23 cellular contexts compared by ENCODE assay signal in the genomic region with DNA sequence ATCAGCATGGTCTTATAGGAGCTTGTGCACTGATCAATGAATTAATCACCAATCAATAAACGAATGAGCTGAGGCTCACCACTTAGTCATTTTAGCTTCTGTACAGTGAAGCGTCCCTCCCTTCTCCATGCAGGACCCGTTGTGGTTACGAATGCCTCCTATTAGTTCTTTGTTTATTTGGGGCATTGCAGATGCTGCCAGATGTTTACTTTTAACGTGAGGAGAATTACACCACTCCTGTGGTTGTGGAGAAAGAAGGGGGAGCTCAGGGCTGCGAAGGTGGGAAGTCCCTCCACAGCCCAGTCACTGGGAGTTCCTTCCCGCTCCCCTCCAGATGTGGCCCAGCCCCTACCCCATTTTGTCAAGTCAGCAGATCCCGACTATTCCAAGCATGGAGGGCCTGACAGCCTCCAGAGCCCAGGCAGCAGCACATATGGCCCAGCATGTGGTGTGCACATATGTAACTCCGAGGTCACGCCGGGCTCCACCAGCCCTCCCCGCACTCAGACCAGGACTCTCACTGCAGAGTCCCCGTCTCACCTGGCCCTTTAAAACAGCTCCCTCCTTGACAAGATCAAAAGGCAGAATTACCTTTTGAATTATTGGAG. TPM values are rescaled to one million over a fixed set of nuclear protein-coding genes. Genes with fewer than 3 reads are reported as not detected.
"Had no signal": no experiment of that assay in that cellular context is flagged by ENCODE, and none has a peak within 500 bp of the region (broad histone marks: within the 10 kb centered on the region; RNA-seq: fewer than 3 reads in every experiment).

No MANE protein-coding gene starts in this region.

- FAIRE-seq: pancreas had no signal

- DNase-seq: activated CD4-positive, alpha-beta T cell treated with anti-CD3 and anti-CD28 coated beads, Interleukin-2, amount 10 ng/mL, durations not matched to agents 7 days and 5 days; activated CD8-positive, alpha-beta memory T cell treated with anti-CD3 and anti-CD28 coated beads, Interleukin-2, amount 10 ng/mL, durations not matched to agents 7 days and 5 days; activated CD8-positive, alpha-beta T cell treated with anti-CD3 and anti-CD28 coated beads for 36 hours; activated gamma-delta T cell treated with Interleukin-2 at 50 U/mL for 16 hours; activated T-cell treated with anti-CD3 and anti-CD28 coated beads for 4 hours; anterior cingulate cortex; body of pancreas; cortex of kidney; erythroblast; foreskin melanocyte; hippocampal formation; left ventricle myocardium inferior; mammary epithelial cell; nephron progenitor cell; right cardiac atrium; stimulated activated CD4-positive, alpha-beta T cell treated with anti-CD3 and anti-CD28 coated beads, Interleukin-2, amount 100 ng/mL, for 24 hours; stimulated activated naive CD8-positive, alpha-beta T cell treated with anti-CD3 and anti-CD28 coated beads, Interleukin-15, amount 100 ng/mL, for 72 hours; tibial artery had no signal

- H3K27ac ChIP-seq: body of pancreas, cardiac muscle cell, left ventricle myocardium inferior, pancreas, skin epidermis had no signal

- H3K36me3 ChIP-seq: cardiac muscle cell, left ventricle myocardium inferior, pancreas, tibial artery had no signal

- H3K4me3 ChIP-seq: body of pancreas, cardiac muscle cell, left ventricle myocardium inferior, pancreas, skin epidermis, tibial artery had no signal

- H3K27ac Mint-ChIP-seq: activated CD4-positive, alpha-beta T cell treated with anti-CD3 and anti-CD28 coated beads, Interleukin-2, amount 10 ng/mL, durations not matched to agents 7 days and 5 days; activated CD8-positive, alpha-beta memory T cell treated with anti-CD3 and anti-CD28 coated beads, Interleukin-2, amount 10 ng/mL, durations not matched to agents 7 days and 5 days; activated CD8-positive, alpha-beta T cell treated with anti-CD3 and anti-CD28 coated beads for 36 hours; activated naive CD4-positive, alpha-beta T cell treated with anti-CD3 and anti-CD28 coated beads, Interleukin-2, amount 50 U/mL, for 24 hours; nephron progenitor cell; stimulated activated effector memory CD8-positive, alpha-beta T cell treated with anti-CD3 and anti-CD28 coated beads, Interleukin-12 subunit alpha, Interleukin-12 subunit beta, amount 100 ng/mL, for 72 hours; stimulated activated naive CD8-positive, alpha-beta T cell treated with anti-CD3 and anti-CD28 coated beads, Interleukin-15, amount 100 ng/mL, for 72 hours had no signal

- H3K4me1 Mint-ChIP-seq: activated CD4-positive, alpha-beta T cell treated with anti-CD3 and anti-CD28 coated beads, Interleukin-2, amount 10 ng/mL, durations not matched to agents 7 days and 5 days; activated CD8-positive, alpha-beta memory T cell treated with anti-CD3 and anti-CD28 coated beads, Interleukin-2, amount 10 ng/mL, durations not matched to agents 7 days and 5 days; activated naive CD4-positive, alpha-beta T cell treated with anti-CD3 and anti-CD28 coated beads, Interleukin-2, amount 50 U/mL, for 24 hours; stimulated activated effector memory CD8-positive, alpha-beta T cell treated with anti-CD3 and anti-CD28 coated beads, Interleukin-12 subunit alpha, Interleukin-12 subunit beta, amount 100 ng/mL, for 72 hours; stimulated activated naive CD8-positive, alpha-beta T cell treated with anti-CD3 and anti-CD28 coated beads, Interleukin-15, amount 100 ng/mL, for 72 hours had no signal

- H3K4me3 Mint-ChIP-seq: activated CD4-positive, alpha-beta T cell treated with anti-CD3 and anti-CD28 coated beads, Interleukin-2, amount 10 ng/mL, durations not matched to agents 7 days and 5 days; activated CD8-positive, alpha-beta memory T cell treated with anti-CD3 and anti-CD28 coated beads, Interleukin-2, amount 10 ng/mL, durations not matched to agents 7 days and 5 days; activated CD8-positive, alpha-beta T cell treated with anti-CD3 and anti-CD28 coated beads for 36 hours; activated naive CD4-positive, alpha-beta T cell treated with anti-CD3 and anti-CD28 coated beads, Interleukin-2, amount 50 U/mL, for 24 hours; nephron progenitor cell; stimulated activated effector memory CD8-positive, alpha-beta T cell treated with anti-CD3 and anti-CD28 coated beads, Interleukin-12 subunit alpha, Interleukin-12 subunit beta, amount 100 ng/mL, for 72 hours; stimulated activated naive CD8-positive, alpha-beta T cell treated with anti-CD3 and anti-CD28 coated beads, Interleukin-15, amount 100 ng/mL, for 72 hours had no signal

- H3K36me3 Mint-ChIP-seq: activated CD8-positive, alpha-beta memory T cell treated with anti-CD3 and anti-CD28 coated beads, Interleukin-2, amount 10 ng/mL, durations not matched to agents 7 days and 5 days; activated naive CD4-positive, alpha-beta T cell treated with anti-CD3 and anti-CD28 coated beads, Interleukin-2, amount 50 U/mL, for 24 hours; stimulated activated effector memory CD8-positive, alpha-beta T cell treated with anti-CD3 and anti-CD28 coated beads, Interleukin-12 subunit alpha, Interleukin-12 subunit beta, amount 100 ng/mL, for 72 hours had no signal

- H3K9me3 Mint-ChIP-seq: activated CD4-positive, alpha-beta T cell treated with anti-CD3 and anti-CD28 coated beads, Interleukin-2, amount 10 ng/mL, durations not matched to agents 7 days and 5 days; activated CD8-positive, alpha-beta T cell treated with anti-CD3 and anti-CD28 coated beads for 36 hours; activated naive CD4-positive, alpha-beta T cell treated with anti-CD3 and anti-CD28 coated beads, Interleukin-2, amount 50 U/mL, for 24 hours; stimulated activated effector memory CD8-positive, alpha-beta T cell treated with anti-CD3 and anti-CD28 coated beads, Interleukin-12 subunit alpha, Interleukin-12 subunit beta, amount 100 ng/mL, for 72 hours; stimulated activated naive CD8-positive, alpha-beta T cell treated with anti-CD3 and anti-CD28 coated beads, Interleukin-15, amount 100 ng/mL, for 72 hours had no signal

- H3K27me3 ChIP-seq: body of pancreas, cardiac muscle cell, pancreas, tibial artery had no signal

- H3K9me3 ChIP-seq: body of pancreas, left ventricle myocardium inferior, pancreas, tibial artery had no signal

RNA-seq across cellular contexts. Expression of a gene that starts 20.9 kb away (rescaled TPM):
- total RNA-seq: activated CD4-positive, alpha-beta T cell treated with anti-CD3 and anti-CD28 coated beads, Interleukin-2, amount 10 ng/mL, durations not matched to agents 7 days and 5 days; activated CD8-positive, alpha-beta memory T cell treated with anti-CD3 and anti-CD28 coated beads, Interleukin-2, amount 10 ng/mL, durations not matched to agents 7 days and 5 days; activated CD8-positive, alpha-beta T cell treated with anti-CD3 and anti-CD28 coated beads for 36 hours had no signal
- polyA plus RNA-seq: mammary epithelial cell had no signal
